In genomic region chr4:88244821-88245579, GRCh38 we compare ENCODE assay signal across 9 cellular contexts. TPM values are rescaled to one million over a fixed set of nuclear protein-coding genes. Genes with fewer than 3 reads are reported as not detected.
A peak's percentile ranks its signal among the peaks of the same experiment; 100 is the strongest.
DNase-seq lines count a peak whose midpoint lies in the region; ATAC-seq lines count a peak whose summit lies in the region.
"Had no signal": no experiment of that assay in that cellular context is flagged by ENCODE, and none has a peak within 500 bp of the region (broad histone marks: within the 10 kb centered on the region; RNA-seq: fewer than 3 reads in every experiment).

No MANE protein-coding gene starts in this region.

- H3K4me3 Mint-ChIP-seq in T-helper 1 cell treated with Interleukin-12 subunit alpha and Interleukin-12 subunit beta and Interleukin-4 antibody, amounts not matched to agents 30 μg/mL and 1 μg/mL, for 36 hours, result peak overlapping the region; percentile 42

- no peaks in the 10 kb centered on the region for H3K9me3 Mint-ChIP-seq in T-helper 1 cell treated with Interleukin-12 subunit alpha and Interleukin-12 subunit beta and Interleukin-4 antibody, amounts not matched to agents 30 μg/mL and 1 μg/mL, for 36 hours

- H3K4me1 Mint-ChIP-seq in T-helper 1 cell treated with Interleukin-12 subunit alpha and Interleukin-12 subunit beta and Interleukin-4 antibody, amounts not matched to agents 30 μg/mL and 1 μg/mL, for 36 hours (ENCODE audit: low read depth), result peaks cover 4% of the 10 kb centered on the region

- ATAC-seq in HG02870 (IDR thresholded peaks at IDR 0.05; ENCODE audit: unreplicated experiment) (no peak), GM18519 (IDR thresholded peaks at IDR 0.05; ENCODE audit: low FRiP score, unreplicated experiment) (no peak)

- no peaks in the 10 kb centered on the region for H3K36me3 Mint-ChIP-seq in T-helper 1 cell treated with Interleukin-12 subunit alpha and Interleukin-12 subunit beta and Interleukin-4 antibody, amounts not matched to agents 30 μg/mL and 1 μg/mL, for 36 hours (ENCODE audit: low read depth)

- DNase-seq in DMS 273 (lab: John Stamatoyannopoulos, UW; ENCODE audit: unreplicated experiment) (peak; percentile 21), DMS 273 treated with DMSO at 0.1 percent for 48 hours (lab: John Stamatoyannopoulos, UW) (no peak), cerebellum (ENCODE audit: low spot score) (peak; percentile 39), OCI-M1 (lab: John Stamatoyannopoulos, UW) (no peak)
- DNase-seq in stimulated activated naive CD4-positive, alpha-beta T cell (lab: John Stamatoyannopoulos, UW), result peak in 4 of 6 experiments; percentile 14 to 35 (median 28)
- DNase-seq: glutamatergic neuron had no signal

- H3K27me3 Mint-ChIP-seq in T-helper 1 cell treated with Interleukin-12 subunit alpha and Interleukin-12 subunit beta and Interleukin-4 antibody, amounts not matched to agents 30 μg/mL and 1 μg/mL, for 36 hours (ENCODE audit: low read depth), result no peaks in the 10 kb centered on the region

- no peak overlapping the region for H3K27ac Mint-ChIP-seq in T-helper 1 cell treated with Interleukin-12 subunit alpha and Interleukin-12 subunit beta and Interleukin-4 antibody, amounts not matched to agents 30 μg/mL and 1 μg/mL, for 36 hours

RNA-seq across cellular contexts. Expression of gene PPM1K, which starts 39.4 kb away (rescaled TPM):
- total RNA-seq in cerebellum, result 90.6 TPM

Comparison
In these comparisons a context has a peak if more than half of its experiments do, and no peak if none do; other contexts are left out.
1. DNase-seq: peak in DMS 273 (single experiment), cerebellum (single experiment) and stimulated activated naive CD4-positive, alpha-beta T cell (4 of 6); none in DMS 273 treated with DMSO at 0.1 percent for 48 hours (single experiment) and OCI-M1 (single experiment).